Comparison of ENCODE assay signal across 19 cellular contexts in genomic region chr1:201423655-201424610, GRCh38. TPM values are rescaled to one million over a fixed set of nuclear protein-coding genes. Genes with fewer than 3 reads are reported as not detected.
DNase-seq lines count a peak whose midpoint lies in the region; ATAC-seq, FAIRE-seq and TF ChIP-seq lines count a peak whose summit lies in the region.
"Had no signal": no experiment of that assay in that cellular context is flagged by ENCODE, and none has a peak within 500 bp of the region (broad histone marks: within the 10 kb centered on the region; RNA-seq: fewer than 3 reads in every experiment).

No MANE protein-coding gene starts in this region.

- DNase-seq in A673 (ENCODE audit: low spot score) (peak; percentile 27), NCI-H524 (lab: John Stamatoyannopoulos, UW) (peak; percentile 94 to 97), K562 (ENCODE audit: extremely low read depth in 1 of 4, low spot score in 3 of 4) (no peak), osteoblast (ENCODE audit: insufficient read length, low spot score, missing footprints) (peak; percentile 73), inferior parietal cortex (ENCODE audit: extremely low spot score) (no peak), A172 (ENCODE audit: low spot score) (no peak)
- no peak for DNase-seq in CD4-positive, alpha-beta T cell
- DNase-seq: C1 segment of cervical spinal cord, EL, H9, Kasumi-1, NCI-H1105 treated with DMSO at 0.1 percent for 48 hours, NCI-H1694 treated with DMSO at 0.1 percent for 48 hours, NCI-H446 treated with DMSO at 0.1 percent for 48 hours, NCI-H774 had no signal

- no peak for TF ChIP-seq RAD21 in K562 (CRISPR knock-in tag; conservative IDR thresholded peaks at IDR 0.05 in 1 of 2, IDR thresholded peaks at IDR 0.05 in 1 of 2)

- H4K20me1 ChIP-seq in K562 (replicated peaks; ENCODE audit: control insufficient read depth, insufficient read depth, low read length) (peaks cover 5% of the 10 kb centered on the region; the same call in 1 of the 2 replicates), osteoblast (ENCODE audit: insufficient read depth, low read length) (no peaks in the 10 kb centered on the region)

- FAIRE-seq in K562 (lab: Jason Lieb, UNC): no peak
- FAIRE-seq: A204.1, GM19239 had no signal

- H3K79me2 ChIP-seq in K562 (ENCODE audit: control insufficient read depth, insufficient read depth, low read length): no peaks in the 10 kb centered on the region
- no peaks in the 10 kb centered on the region for H3K79me2 ChIP-seq in osteoblast (ENCODE audit: insufficient read depth, low read length)

- H3K4me2 ChIP-seq in K562 (ENCODE audit: insufficient read depth, low read length): no peak overlapping the region
- H3K4me2 ChIP-seq in osteoblast (ENCODE audit: insufficient read depth, low read length): no peak overlapping the region

- H3K36me3 ChIP-seq in A673 (ENCODE audit: insufficient read depth, low read length, poor library complexity, severe bottlenecking) (no peaks in the 10 kb centered on the region), K562 (ENCODE audit: control insufficient read depth, insufficient read depth, low read length) (no peaks in the 10 kb centered on the region), osteoblast (ENCODE audit: insufficient read depth, low read length) (no peaks in the 10 kb centered on the region)

- TF ChIP-seq CTCF in A673 (conservative IDR thresholded peaks at IDR 0.05; ENCODE audit: low read depth, low read length) (no peak), K562 (IDR thresholded peaks at IDR 0.05 in 2 of 3, conservative IDR thresholded peaks at IDR 0.05 in 1 of 3; ENCODE audit: insufficient read depth in 2 of 3, low read depth in 1 of 3, low read length in 3 of 3) (no peak), osteoblast (IDR thresholded peaks at IDR 0.05; ENCODE audit: extremely low read depth, low read depth, low read length) (no peak)
- no peak for TF ChIP-seq CTCF in CD4-positive, alpha-beta T cell (IDR thresholded peaks at IDR 0.05)

- no peaks in the 10 kb centered on the region for H3K4me1 Mint-ChIP-seq in CD4-positive, alpha-beta T cell (ENCODE audit: low read depth)

- no peak for TF ChIP-seq POLR2A in K562 (conservative IDR thresholded peaks at IDR 0.05)

- no peak overlapping the region for H3K4me3 Mint-ChIP-seq in CD4-positive, alpha-beta T cell
- H3K4me3 Mint-ChIP-seq: H9 had no signal

- H3K9me1 ChIP-seq in K562 (ENCODE audit: control insufficient read depth, insufficient read depth, low read length): peaks cover 10% of the 10 kb centered on the region

- ATAC-seq in K562: no peak
- no peak for ATAC-seq in CD4-positive, alpha-beta T cell (ENCODE audit: poor library complexity)
- no peak for ATAC-seq in HG02970 (IDR thresholded peaks at IDR 0.05; ENCODE audit: low FRiP score, unreplicated experiment)

- H3K9me3 Mint-ChIP-seq in CD4-positive, alpha-beta T cell: no peaks in the 10 kb centered on the region

- no TSS peak for BruUV-seq in A673 (replicated peaks; lab: Mats Ljungman, UMichigan)
- no TSS peak for BruUV-seq in K562 (replicated peaks; lab: Mats Ljungman, UMichigan)

- in situ Hi-C loops in K562 (cut with MboI): no loop called here

- H2AFZ ChIP-seq in K562 (ENCODE audit: low read depth, low read length): no peak overlapping the region
- no peak overlapping the region for H2AFZ ChIP-seq in osteoblast (ENCODE audit: low read length)

- H3K9ac ChIP-seq in K562 (ENCODE audit: insufficient read depth in 1 of 2, low read depth in 2 of 2, low read length in 2 of 2): no peak overlapping the region

- no peak for TF ChIP-seq EP300 in K562 (IDR thresholded peaks at IDR 0.05; ENCODE audit: low read length)

- intact Hi-C loops in A673 (cut with micrococcal nuclease; ENCODE audit: unreplicated experiment): no loop called here
- intact Hi-C loops in K562 (cut with micrococcal nuclease): no loop called here
- intact Hi-C loops in CD4-positive, alpha-beta T cell (cut with DNase I, micrococcal nuclease): no loop called here

- POLR2A ChIA-PET in A673 (lab: Charles Lee; ENCODE audit: low non-redundant PET): interaction anchor here (0.5 to 0.6 kb wide), 2 partner anchors 180 to 291 kb away, joined by 4 to 5 read pairs; no protein-coding TSS in a partner anchor
- POLR2A ChIA-PET in K562 (lab: Yijun Ruan, JAX): interaction anchor here (0.6 to 0.7 kb wide), 2 partner anchors 349 to 493 kb away, joined by 3 to 5 read pairs; no protein-coding TSS in a partner anchor
- POLR2A ChIA-PET in CD4-positive, alpha-beta T cell (lab: Charles Lee): no interaction called here

- H3K27ac ChIP-seq in A673 (ENCODE audit: low read depth, low read length, poor library complexity, severe bottlenecking) (no peak overlapping the region), K562 (ENCODE audit: extremely low read depth, low read depth, low read length) (no peak overlapping the region), osteoblast (ENCODE audit: low read depth, low read length) (no peak overlapping the region)
- no peak overlapping the region for H3K27ac ChIP-seq in CD4-positive, alpha-beta T cell (ENCODE audit: low read depth, low read length)

- no peaks in the 10 kb centered on the region for H3K36me3 Mint-ChIP-seq in CD4-positive, alpha-beta T cell (ENCODE audit: low read depth)

- H3K27me3 ChIP-seq in A673 (replicated peaks; ENCODE audit: insufficient read depth, low read depth, low read length, poor library complexity): no peaks in the 10 kb centered on the region
- H3K27me3 ChIP-seq in K562 (ENCODE audit: control insufficient read depth in 2 of 2, insufficient read depth in 2 of 2, low read length in 2 of 2): peaks cover 34 to 62% of the 10 kb centered on the region in 2 experiments; a peak in 4 of 5 replicates
- H3K27me3 ChIP-seq in osteoblast (ENCODE audit: insufficient read depth, low read length): peaks cover 9% of the 10 kb centered on the region
- no peaks in the 10 kb centered on the region for H3K27me3 ChIP-seq in CD4-positive, alpha-beta T cell (ENCODE audit: control insufficient read depth, insufficient read depth, low read length)

- 31% methylated on average over 11 of the region's 11 CpGs for WGBS in K562 (ENCODE audit: insufficient coverage, low coverage, missing lambda C conversion rate)

- H3K4me3 ChIP-seq in A673 (ENCODE audit: low read depth, low read length, poor library complexity, severe bottlenecking) (no peak overlapping the region), K562 (no peak overlapping the region), osteoblast (ENCODE audit: insufficient read depth, low read length) (no peak overlapping the region)

- H3K4me1 ChIP-seq in A673 (ENCODE audit: insufficient read depth, low read length, poor library complexity, severe bottlenecking) (no peaks in the 10 kb centered on the region), K562 (replicated peaks in 1 of 2; ENCODE audit: control insufficient read depth in 2 of 2, insufficient read depth in 2 of 2, low read length in 2 of 2) (no peaks in the 10 kb centered on the region), osteoblast (ENCODE audit: insufficient read depth, low read length) (no peaks in the 10 kb centered on the region)

- no peaks in the 10 kb centered on the region for H3K9me3 ChIP-seq in A673 (ENCODE audit: low read depth, low read length, poor library complexity, severe bottlenecking)
- H3K9me3 ChIP-seq in K562 (replicated peaks; ENCODE audit: control insufficient read depth, insufficient read depth, low read depth, low read length): no peaks in the 10 kb centered on the region
- no peaks in the 10 kb centered on the region for H3K9me3 ChIP-seq in osteoblast (ENCODE audit: low read depth, low read length)
- no peaks in the 10 kb centered on the region for H3K9me3 ChIP-seq in CD4-positive, alpha-beta T cell (ENCODE audit: control insufficient read depth, low read length)

- H3K27me3 Mint-ChIP-seq in CD4-positive, alpha-beta T cell: peaks cover 7% of the 10 kb centered on the region

- H3K27ac Mint-ChIP-seq in CD4-positive, alpha-beta T cell: no peak overlapping the region
- H3K27ac Mint-ChIP-seq: H9 had no signal

- CTCF ChIA-PET in A673 (lab: Charles Lee) (no interaction called here), K562 (lab: Yijun Ruan, JAX; ENCODE audit: low intra/inter-chr PET ratio) (no interaction called here)
- CTCF ChIA-PET in CD4-positive, alpha-beta T cell (lab: Charles Lee): no interaction called here

RNA-seq across cellular contexts. Expression of gene TNNI1, which starts 2.4 kb away (rescaled TPM):
- total RNA-seq in A673 (2021): not detected in 2 replicates
- not detected in 2 replicates for total RNA-seq in K562 (2011; cell fraction: chromatin; rRNA removed; ENCODE audit: low replicate concordance)
- total RNA-seq in K562 (2011; cell fraction: nucleolus; rRNA removed): not detected in 2 replicates
- not detected in 2 replicates for total RNA-seq in K562 (2011; cell fraction: nucleoplasm; rRNA removed)
- not detected in 2 replicates for total RNA-seq in K562 (2014; rRNA removed)
- total RNA-seq in K562 (2014; rRNA removed; fragmentation: Illumina TruSeq; extraction: Trizol): not detected in 2 replicates
- total RNA-seq in K562 (2015; rRNA removed; fragmentation: Illumina TruSeq; extraction: Trizol): not detected in 2 replicates
- total RNA-seq in K562 (2021): not detected in 2 replicates
- not detected in 2 replicates for polyA plus RNA-seq in K562 (2011; rRNA removed)
- polyA plus RNA-seq in K562 (2011; cell fraction: cytosol; rRNA removed): not detected in 2 replicates
- polyA plus RNA-seq in K562 (2011; cell fraction: nucleus; rRNA removed): not detected in 2 replicates
- not detected in 2 replicates for polyA plus RNA-seq in K562 (2012)
- polyA plus RNA-seq in K562 (2014; fragmentation: Illumina TruSeq; extraction: Trizol): not detected in 2 replicates
- polyA plus RNA-seq in K562 (2014; fragmentation: Nextera tagmentation; extraction: Ambion mirVana): not detected
- polyA plus RNA-seq in K562 (2014; rRNA removed): not detected in 2 replicates
- not detected in 2 replicates for polyA minus RNA-seq in K562 (2011; rRNA and poly(A)+ RNA removed)
- polyA minus RNA-seq in K562 (2011; cell fraction: cytosol; rRNA and poly(A)+ RNA removed): not detected in 2 replicates
- polyA minus RNA-seq in K562 (2011; cell fraction: nucleus; rRNA and poly(A)+ RNA removed): not detected in 2 replicates
- not detected in 2 replicates for total RNA-seq in osteoblast
- not detected for total RNA-seq in CD4-positive, alpha-beta T cell
- total RNA-seq in A172 (2014; rRNA removed; shearing (Covaris generic)): not detected in 2 replicates
- total RNA-seq: H9, SK-MEL-5 had no signal

RNA-seq across cellular contexts. Expression of gene LAD1, which starts 24.8 kb away (rescaled TPM):
- total RNA-seq in A673 (2021) (not detected in 2 replicates), K562 (2014; rRNA removed) (not detected in 2 replicates), K562 (2014; rRNA removed; fragmentation: Illumina TruSeq; extraction: Trizol) (not detected in 2 replicates), K562 (2015; rRNA removed; fragmentation: Illumina TruSeq; extraction: Trizol) (not detected in 2 replicates), K562 (2021) (0.25 and 0.31 TPM in 2 replicates), osteoblast (not detected in 2 replicates)
- total RNA-seq in K562 (2011; cell fraction: chromatin; rRNA removed; ENCODE audit: low replicate concordance): not detected in 2 replicates
- not detected in 2 replicates for total RNA-seq in K562 (2011; cell fraction: nucleolus; rRNA removed)
- not detected in 2 replicates for total RNA-seq in K562 (2011; cell fraction: nucleoplasm; rRNA removed)
- polyA plus RNA-seq in K562 (2011; rRNA removed) (not detected in 2 replicates), K562 (2014; fragmentation: Illumina TruSeq; extraction: Trizol) (not detected in 2 replicates), K562 (2014; fragmentation: Nextera tagmentation; extraction: Ambion mirVana) (not detected), K562 (2014; rRNA removed) (not detected in 2 replicates)
- not detected in 2 replicates for polyA plus RNA-seq in K562 (2011; cell fraction: cytosol; rRNA removed)
- not detected in 2 replicates for polyA plus RNA-seq in K562 (2011; cell fraction: nucleus; rRNA removed)
- polyA plus RNA-seq in K562 (2012): not detected in 2 replicates
- polyA minus RNA-seq in K562 (2011; rRNA and poly(A)+ RNA removed): not detected in 2 replicates
- polyA minus RNA-seq in K562 (2011; cell fraction: cytosol; rRNA and poly(A)+ RNA removed): not detected in 2 replicates
- not detected in 2 replicates for polyA minus RNA-seq in K562 (2011; cell fraction: nucleus; rRNA and poly(A)+ RNA removed)
- total RNA-seq in CD4-positive, alpha-beta T cell: not detected
- total RNA-seq in A172 (2014; rRNA removed; shearing (Covaris generic)): 0.67 TPM in 1 of 2 replicates, not detected in the other

RNA-seq across cellular contexts. Expression of gene PHLDA3, which starts 45.1 kb away (rescaled TPM):
- total RNA-seq in A673 (2021) (23.9 and 24.1 TPM in 2 replicates), K562 (2014; rRNA removed) (0.27 TPM in 1 of 2 replicates, not detected in the other), K562 (2014; rRNA removed; fragmentation: Illumina TruSeq; extraction: Trizol) (not detected in 2 replicates), K562 (2015; rRNA removed; fragmentation: Illumina TruSeq; extraction: Trizol) (not detected in 2 replicates), K562 (2021) (0.11 and 0.42 TPM in 2 replicates), osteoblast (116 and 134 TPM in 2 replicates)
- total RNA-seq in K562 (2011; cell fraction: chromatin; rRNA removed; ENCODE audit: low replicate concordance): not detected in 2 replicates
- not detected in 2 replicates for total RNA-seq in K562 (2011; cell fraction: nucleolus; rRNA removed)
- not detected in 2 replicates for total RNA-seq in K562 (2011; cell fraction: nucleoplasm; rRNA removed)
- polyA plus RNA-seq in K562 (2011; rRNA removed) (not detected in 2 replicates), K562 (2014; fragmentation: Illumina TruSeq; extraction: Trizol) (not detected in 2 replicates), K562 (2014; fragmentation: Nextera tagmentation; extraction: Ambion mirVana) (not detected), K562 (2014; rRNA removed) (not detected in 2 replicates)
- polyA plus RNA-seq in K562 (2011; cell fraction: cytosol; rRNA removed): 0.13 TPM in 1 of 2 replicates, not detected in the other
- polyA plus RNA-seq in K562 (2011; cell fraction: nucleus; rRNA removed): 0.04 TPM in 1 of 2 replicates, not detected in the other
- not detected in 2 replicates for polyA plus RNA-seq in K562 (2012)
- not detected in 2 replicates for polyA minus RNA-seq in K562 (2011; rRNA and poly(A)+ RNA removed)
- not detected in 2 replicates for polyA minus RNA-seq in K562 (2011; cell fraction: cytosol; rRNA and poly(A)+ RNA removed)
- polyA minus RNA-seq in K562 (2011; cell fraction: nucleus; rRNA and poly(A)+ RNA removed): not detected in 2 replicates
- under 1 TPM; 0.45 to 0.71 TPM for total RNA-seq in CD4-positive, alpha-beta T cell
- 96.2 and 133 TPM in 2 replicates for total RNA-seq in A172 (2014; rRNA removed; shearing (Covaris generic))

RNA-seq across cellular contexts. Expression of gene TNNT2, which starts 46.5 kb away (rescaled TPM):
- total RNA-seq in A673 (2021) (0.90 and 2.3 TPM in 2 replicates), K562 (2014; rRNA removed) (not detected in 2 replicates), K562 (2014; rRNA removed; fragmentation: Illumina TruSeq; extraction: Trizol) (not detected in 2 replicates), K562 (2015; rRNA removed; fragmentation: Illumina TruSeq; extraction: Trizol) (not detected in 2 replicates), K562 (2021) (not detected in 2 replicates), osteoblast (not detected in 2 replicates)
- not detected in 2 replicates for total RNA-seq in K562 (2011; cell fraction: chromatin; rRNA removed; ENCODE audit: low replicate concordance)
- total RNA-seq in K562 (2011; cell fraction: nucleolus; rRNA removed): not detected in 2 replicates
- not detected in 2 replicates for total RNA-seq in K562 (2011; cell fraction: nucleoplasm; rRNA removed)
- polyA plus RNA-seq in K562 (2011; rRNA removed) (not detected in 2 replicates), K562 (2014; fragmentation: Illumina TruSeq; extraction: Trizol) (not detected in 2 replicates), K562 (2014; fragmentation: Nextera tagmentation; extraction: Ambion mirVana) (not detected), K562 (2014; rRNA removed) (not detected in 2 replicates)
- polyA plus RNA-seq in K562 (2011; cell fraction: cytosol; rRNA removed): not detected in 2 replicates
- polyA plus RNA-seq in K562 (2011; cell fraction: nucleus; rRNA removed): not detected in 2 replicates
- polyA plus RNA-seq in K562 (2012): not detected in 2 replicates
- not detected in 2 replicates for polyA minus RNA-seq in K562 (2011; rRNA and poly(A)+ RNA removed)
- not detected in 2 replicates for polyA minus RNA-seq in K562 (2011; cell fraction: cytosol; rRNA and poly(A)+ RNA removed)
- polyA minus RNA-seq in K562 (2011; cell fraction: nucleus; rRNA and poly(A)+ RNA removed): not detected in 2 replicates
- not detected for total RNA-seq in CD4-positive, alpha-beta T cell
- 0.45 and 2.9 TPM in 2 replicates for total RNA-seq in A172 (2014; rRNA removed; shearing (Covaris generic))
- total RNA-seq: SK-MEL-5 had no signal

Comparison
In these comparisons a context has a peak if more than half of its experiments do, and no peak if none do; other contexts are left out.
1. DNase-seq: peak in A673 (single experiment), NCI-H524 (2 of 2) and osteoblast (single experiment); none in K562 (0 of 4), CD4-positive, alpha-beta T cell (0 of 10), inferior parietal cortex (single experiment) and A172 (single experiment).
2. RNA of gene PHLDA3, which starts 45.1 kb away (total RNA-seq): 116 to 134 TPM in osteoblast, 96.2 to 133 TPM in A172 and 23.9 to 24.1 TPM in A673; 0.45 to 0.71 TPM in CD4-positive, alpha-beta T cell and 0.11 to 0.42 TPM in K562; every median in the first group is over 10 times any median in the second.